Comparison of ENCODE assay signal across 8 cellular contexts in the genomic region with DNA sequence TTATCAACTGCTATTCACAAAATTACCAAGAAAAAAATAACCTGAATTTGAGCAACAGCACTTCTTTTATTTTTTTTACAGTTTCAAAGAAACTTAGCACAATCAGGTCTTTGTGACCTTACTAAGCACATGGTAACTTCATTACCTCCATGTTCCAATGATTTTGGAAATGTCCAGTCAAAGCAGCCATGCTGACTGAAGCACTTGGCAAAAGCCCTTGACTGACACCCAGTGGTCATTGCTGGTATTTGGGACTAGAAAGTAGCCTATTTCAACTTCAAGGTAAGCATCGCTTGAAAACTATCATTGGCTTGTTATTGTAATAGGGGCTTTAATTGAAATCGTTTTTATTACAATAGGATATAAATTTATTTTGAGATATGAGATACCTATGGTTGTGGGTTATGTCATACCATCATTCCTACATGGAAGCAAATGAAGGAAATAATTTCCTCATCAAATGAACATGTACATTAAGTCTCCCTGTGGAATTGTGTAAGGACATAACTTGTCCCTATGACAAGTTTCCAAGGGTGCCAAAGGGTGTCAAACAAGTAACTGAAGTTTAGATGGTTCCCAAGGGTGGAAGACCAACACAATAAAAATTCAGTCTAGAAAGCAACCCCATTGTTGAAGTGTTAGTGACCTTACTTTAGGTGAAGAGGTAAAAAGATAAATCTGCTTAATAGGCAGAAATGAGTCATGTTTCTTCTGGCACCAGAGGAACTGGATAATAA. TPM values are rescaled to one million over a fixed set of nuclear protein-coding genes. Genes with fewer than 3 reads are reported as not detected.
A peak's percentile ranks its signal among the peaks of the same experiment; 100 is the strongest.
DNase-seq lines count a peak whose midpoint lies in the region; ATAC-seq and TF ChIP-seq lines count a peak whose summit lies in the region.

No MANE protein-coding gene starts in this region.

- no peak overlapping the region for H3K4me3 Mint-ChIP-seq in CD4-positive, alpha-beta T cell

- WGBS in neuronal stem cell (ENCODE audit: extremely low coverage in 2 of 2, insufficient read length in 2 of 2, insufficient replicate concordance in 1 of 2), 2 donors, result no CpG with 5 or more reads among the region's 2 CpGs

- no peaks in the 10 kb centered on the region for H3K79me1 ChIP-seq in neuronal stem cell (ENCODE audit: low read depth, low read length)

- no peak overlapping the region for H3K14ac ChIP-seq in neuronal stem cell (ENCODE audit: low read length)

- H3K18ac ChIP-seq in neuronal stem cell (ENCODE audit: low read length), result no peak overlapping the region

- H2BK5ac ChIP-seq in neuronal stem cell (ENCODE audit: low read length), result no peak overlapping the region

- peaks cover 4% of the 10 kb centered on the region for H3K27me3 Mint-ChIP-seq in CD4-positive, alpha-beta T cell

- no peak overlapping the region for H3K27ac ChIP-seq in CD4-positive, alpha-beta T cell (ENCODE audit: low read depth, low read length)
- H3K27ac ChIP-seq in fibroblast of lung (ENCODE audit: insufficient read depth, low read length) (no peak overlapping the region), neuronal stem cell (replicated peaks; ENCODE audit: low read length) (no peak overlapping the region)

- no peak overlapping the region for H3K27ac Mint-ChIP-seq in CD4-positive, alpha-beta T cell

- no peaks in the 10 kb centered on the region for H3K27me3 ChIP-seq in CD4-positive, alpha-beta T cell (ENCODE audit: control insufficient read depth, insufficient read depth, low read length)
- H3K27me3 ChIP-seq in fibroblast of lung (ENCODE audit: control insufficient read depth, insufficient read depth, low read length) (no peaks in the 10 kb centered on the region), neuronal stem cell (ENCODE audit: control insufficient read depth in 3 of 3, insufficient read depth in 3 of 3, low read depth in 1 of 3, low read length in 3 of 3) (no peaks in the 10 kb centered on the region)

- H3K36me3 ChIP-seq in fibroblast of lung (ENCODE audit: control insufficient read depth, insufficient read depth, low read length), result no peaks in the 10 kb centered on the region
- H3K36me3 ChIP-seq in neuronal stem cell (replicated peaks in 1 of 2; ENCODE audit: control insufficient read depth in 2 of 2, insufficient read depth in 2 of 2, low read length in 2 of 2), result no peaks in the 10 kb centered on the region

- H3K4me1 ChIP-seq in fibroblast of lung (ENCODE audit: control insufficient read depth, extremely low read depth, insufficient read depth, low read length) (no peaks in the 10 kb centered on the region), neuronal stem cell (ENCODE audit: control insufficient read depth in 2 of 2, insufficient read depth in 1 of 2, low read depth in 1 of 2, low read length in 2 of 2) (no peaks in the 10 kb centered on the region)

- no peaks in the 10 kb centered on the region for H3K4me1 Mint-ChIP-seq in CD4-positive, alpha-beta T cell (ENCODE audit: low read depth)

- CTCF ChIA-PET in CD4-positive, alpha-beta T cell (lab: Charles Lee), result no interaction called here

- H2BK12ac ChIP-seq in neuronal stem cell (ENCODE audit: low read length), result no peak overlapping the region

- no peak overlapping the region for H4K91ac ChIP-seq in neuronal stem cell (ENCODE audit: low read depth, low read length, poor library complexity)

- H2BK120ac ChIP-seq in neuronal stem cell (ENCODE audit: low read depth, low read length), result no peak overlapping the region

- POLR2A ChIA-PET in CD4-positive, alpha-beta T cell (lab: Charles Lee), result no interaction called here

- no peak overlapping the region for H3K4ac ChIP-seq in neuronal stem cell (ENCODE audit: low read length)

- no peaks in the 10 kb centered on the region for H3K79me2 ChIP-seq in fibroblast of lung (ENCODE audit: control insufficient read depth, insufficient read depth, low read length)

- H3K9me3 Mint-ChIP-seq in CD4-positive, alpha-beta T cell, result no peaks in the 10 kb centered on the region

- TF ChIP-seq CTCF in CD4-positive, alpha-beta T cell (IDR thresholded peaks at IDR 0.05), result peak; percentile 59
- TF ChIP-seq CTCF in fibroblast of lung (conservative IDR thresholded peaks at IDR 0.05 in 1 of 2, IDR thresholded peaks at IDR 0.05 in 1 of 2; ENCODE audit: low read depth in 1 of 2, low read length in 2 of 2), result peak; percentile 99

- H2AFZ ChIP-seq in fibroblast of lung (ENCODE audit: low read length), result no peak overlapping the region
- no peak overlapping the region for H2AFZ ChIP-seq in neuronal stem cell (ENCODE audit: low read length)

- H3K4me2 ChIP-seq in fibroblast of lung (ENCODE audit: extremely low read depth, insufficient read depth, low read length) (no peak overlapping the region), neuronal stem cell (ENCODE audit: insufficient read depth, low read length, poor library complexity, severe bottlenecking) (no peak overlapping the region)

- intact Hi-C loops in CD4-positive, alpha-beta T cell (cut with DNase I, micrococcal nuclease), result loop anchor here (5.0 to 10.0 kb wide), 3 partner anchors 1052 to 1912 kb away; no protein-coding TSS in a partner anchor

- no peak overlapping the region for H2BK15ac ChIP-seq in neuronal stem cell (ENCODE audit: low read length)

- no peaks in the 10 kb centered on the region for H3K36me3 Mint-ChIP-seq in CD4-positive, alpha-beta T cell (ENCODE audit: low read depth)

- H4K20me1 ChIP-seq in fibroblast of lung (ENCODE audit: control insufficient read depth, extremely low read depth, insufficient read depth, low read length), result no peaks in the 10 kb centered on the region

- no peak overlapping the region for H4K8ac ChIP-seq in neuronal stem cell (ENCODE audit: low read depth, low read length)

- H3K9ac ChIP-seq in fibroblast of lung (ENCODE audit: insufficient read depth, low read length), result no peak overlapping the region
- H3K9ac ChIP-seq in neuronal stem cell (ENCODE audit: low read depth, low read length, poor library complexity), result no peak overlapping the region

- ATAC-seq in CD4-positive, alpha-beta T cell (ENCODE audit: poor library complexity), result no peak
- peak; percentile 82 for ATAC-seq in GM18870 (IDR thresholded peaks at IDR 0.05; ENCODE audit: unreplicated experiment)
- ATAC-seq in HG03045 (IDR thresholded peaks at IDR 0.05; ENCODE audit: unreplicated experiment), result peak; percentile 76
- ATAC-seq in GM19452 (IDR thresholded peaks at IDR 0.05; ENCODE audit: unreplicated experiment), result no peak

- H3K4me3 ChIP-seq in fibroblast of lung (replicated peaks in 1 of 4; ENCODE audit: control extremely low read depth in 1 of 4, insufficient read depth in 1 of 4, low read depth in 3 of 4, low read length in 4 of 4) (no peak overlapping the region), neuronal stem cell (ENCODE audit: low read length in 2 of 2) (no peak overlapping the region)

- no peaks in the 10 kb centered on the region for H3K9me3 ChIP-seq in CD4-positive, alpha-beta T cell (ENCODE audit: control insufficient read depth, low read length)
- H3K9me3 ChIP-seq in fibroblast of lung (ENCODE audit: control insufficient read depth, insufficient read depth, low read depth, low read length), result no peaks in the 10 kb centered on the region
- no peaks in the 10 kb centered on the region for H3K9me3 ChIP-seq in neuronal stem cell (replicated peaks in 1 of 2; ENCODE audit: control insufficient read depth in 2 of 2, insufficient read depth in 1 of 2, low read depth in 1 of 2, low read length in 2 of 2)

- no peak overlapping the region for H2AK5ac ChIP-seq in neuronal stem cell (ENCODE audit: low read depth, low read length)

- DNase-seq in CD4-positive, alpha-beta T cell, result peak in 3 of 10 experiments; percentile 1 to 32 (median 2)
- DNase-seq in NCI-H2081 (lab: John Stamatoyannopoulos, UW), result peak; percentile 45 to 72
- peak; percentile 7 for DNase-seq in activated CD4-positive, alpha-beta T cell treated with anti-CD3 and anti-CD28 coated beads, Interleukin-2, amount 50 U/mL, for 1 hour
- peak; percentile 53 to 81 for DNase-seq in fibroblast of lung (ENCODE audit: low read depth in 2 of 2)
- peak; percentile 68 for DNase-seq in neuronal stem cell (ENCODE audit: low spot score)

- no peak overlapping the region for H3K23ac ChIP-seq in neuronal stem cell (ENCODE audit: low read depth, low read length, poor library complexity)

RNA-seq across cellular contexts. Expression of gene ANXA10, which starts 15.2 kb away (rescaled TPM):
- not detected for total RNA-seq in CD4-positive, alpha-beta T cell
- 0.17 and 0.26 TPM in 2 replicates for total RNA-seq in fibroblast of lung
- polyA plus RNA-seq in fibroblast of lung, result 0.08 and 2.8 TPM in 2 replicates
- 2.1 TPM in 1 of 2 replicates, not detected in the other for polyA plus RNA-seq in fibroblast of lung (2012)
- 0.52 TPM in 1 of 2 replicates, not detected in the other for polyA minus RNA-seq in fibroblast of lung (ENCODE audit: low replicate concordance)
- not detected for polyA plus RNA-seq in neuronal stem cell (2013, experiment 1 of 2)
- polyA plus RNA-seq in neuronal stem cell (2013, experiment 2 of 2), result not detected

Comparison
In these comparisons a context has a peak if more than half of its experiments do, and no peak if none do; other contexts are left out.
1. ATAC-seq: peak in GM18870 (single experiment) and HG03045 (single experiment); none in CD4-positive, alpha-beta T cell (single experiment) and GM19452 (single experiment).